In the genomic region with DNA sequence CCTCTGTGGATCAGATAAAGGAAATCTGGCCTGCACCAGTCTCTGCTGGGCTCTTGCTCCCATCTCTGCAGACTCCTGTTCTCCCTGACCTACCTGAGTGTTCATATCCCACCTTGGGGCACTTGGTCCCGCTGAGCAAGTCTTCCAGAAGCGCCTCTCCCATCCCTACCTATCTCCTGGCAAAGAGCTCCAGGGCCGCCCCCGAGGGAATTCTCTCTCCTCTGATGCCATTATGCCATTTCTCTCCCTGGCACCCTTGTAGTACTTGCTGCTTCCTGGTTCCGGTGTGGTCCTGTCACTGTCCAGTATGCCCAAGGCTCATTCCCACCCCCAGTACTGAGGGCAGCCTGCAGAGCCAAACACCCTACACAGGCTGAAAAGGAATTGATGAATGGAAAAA, we compare ENCODE assay signal across 1 cellular context.
TF ChIP-seq lines count a peak whose summit lies in the region.

No MANE protein-coding gene starts in this region.

TF ChIP-seq in GM23338, 12 proteins besides CTCF, POLR2A, EP300 and RAD21 (continued from another document):
- TF ChIP-seq, protein P1, sequence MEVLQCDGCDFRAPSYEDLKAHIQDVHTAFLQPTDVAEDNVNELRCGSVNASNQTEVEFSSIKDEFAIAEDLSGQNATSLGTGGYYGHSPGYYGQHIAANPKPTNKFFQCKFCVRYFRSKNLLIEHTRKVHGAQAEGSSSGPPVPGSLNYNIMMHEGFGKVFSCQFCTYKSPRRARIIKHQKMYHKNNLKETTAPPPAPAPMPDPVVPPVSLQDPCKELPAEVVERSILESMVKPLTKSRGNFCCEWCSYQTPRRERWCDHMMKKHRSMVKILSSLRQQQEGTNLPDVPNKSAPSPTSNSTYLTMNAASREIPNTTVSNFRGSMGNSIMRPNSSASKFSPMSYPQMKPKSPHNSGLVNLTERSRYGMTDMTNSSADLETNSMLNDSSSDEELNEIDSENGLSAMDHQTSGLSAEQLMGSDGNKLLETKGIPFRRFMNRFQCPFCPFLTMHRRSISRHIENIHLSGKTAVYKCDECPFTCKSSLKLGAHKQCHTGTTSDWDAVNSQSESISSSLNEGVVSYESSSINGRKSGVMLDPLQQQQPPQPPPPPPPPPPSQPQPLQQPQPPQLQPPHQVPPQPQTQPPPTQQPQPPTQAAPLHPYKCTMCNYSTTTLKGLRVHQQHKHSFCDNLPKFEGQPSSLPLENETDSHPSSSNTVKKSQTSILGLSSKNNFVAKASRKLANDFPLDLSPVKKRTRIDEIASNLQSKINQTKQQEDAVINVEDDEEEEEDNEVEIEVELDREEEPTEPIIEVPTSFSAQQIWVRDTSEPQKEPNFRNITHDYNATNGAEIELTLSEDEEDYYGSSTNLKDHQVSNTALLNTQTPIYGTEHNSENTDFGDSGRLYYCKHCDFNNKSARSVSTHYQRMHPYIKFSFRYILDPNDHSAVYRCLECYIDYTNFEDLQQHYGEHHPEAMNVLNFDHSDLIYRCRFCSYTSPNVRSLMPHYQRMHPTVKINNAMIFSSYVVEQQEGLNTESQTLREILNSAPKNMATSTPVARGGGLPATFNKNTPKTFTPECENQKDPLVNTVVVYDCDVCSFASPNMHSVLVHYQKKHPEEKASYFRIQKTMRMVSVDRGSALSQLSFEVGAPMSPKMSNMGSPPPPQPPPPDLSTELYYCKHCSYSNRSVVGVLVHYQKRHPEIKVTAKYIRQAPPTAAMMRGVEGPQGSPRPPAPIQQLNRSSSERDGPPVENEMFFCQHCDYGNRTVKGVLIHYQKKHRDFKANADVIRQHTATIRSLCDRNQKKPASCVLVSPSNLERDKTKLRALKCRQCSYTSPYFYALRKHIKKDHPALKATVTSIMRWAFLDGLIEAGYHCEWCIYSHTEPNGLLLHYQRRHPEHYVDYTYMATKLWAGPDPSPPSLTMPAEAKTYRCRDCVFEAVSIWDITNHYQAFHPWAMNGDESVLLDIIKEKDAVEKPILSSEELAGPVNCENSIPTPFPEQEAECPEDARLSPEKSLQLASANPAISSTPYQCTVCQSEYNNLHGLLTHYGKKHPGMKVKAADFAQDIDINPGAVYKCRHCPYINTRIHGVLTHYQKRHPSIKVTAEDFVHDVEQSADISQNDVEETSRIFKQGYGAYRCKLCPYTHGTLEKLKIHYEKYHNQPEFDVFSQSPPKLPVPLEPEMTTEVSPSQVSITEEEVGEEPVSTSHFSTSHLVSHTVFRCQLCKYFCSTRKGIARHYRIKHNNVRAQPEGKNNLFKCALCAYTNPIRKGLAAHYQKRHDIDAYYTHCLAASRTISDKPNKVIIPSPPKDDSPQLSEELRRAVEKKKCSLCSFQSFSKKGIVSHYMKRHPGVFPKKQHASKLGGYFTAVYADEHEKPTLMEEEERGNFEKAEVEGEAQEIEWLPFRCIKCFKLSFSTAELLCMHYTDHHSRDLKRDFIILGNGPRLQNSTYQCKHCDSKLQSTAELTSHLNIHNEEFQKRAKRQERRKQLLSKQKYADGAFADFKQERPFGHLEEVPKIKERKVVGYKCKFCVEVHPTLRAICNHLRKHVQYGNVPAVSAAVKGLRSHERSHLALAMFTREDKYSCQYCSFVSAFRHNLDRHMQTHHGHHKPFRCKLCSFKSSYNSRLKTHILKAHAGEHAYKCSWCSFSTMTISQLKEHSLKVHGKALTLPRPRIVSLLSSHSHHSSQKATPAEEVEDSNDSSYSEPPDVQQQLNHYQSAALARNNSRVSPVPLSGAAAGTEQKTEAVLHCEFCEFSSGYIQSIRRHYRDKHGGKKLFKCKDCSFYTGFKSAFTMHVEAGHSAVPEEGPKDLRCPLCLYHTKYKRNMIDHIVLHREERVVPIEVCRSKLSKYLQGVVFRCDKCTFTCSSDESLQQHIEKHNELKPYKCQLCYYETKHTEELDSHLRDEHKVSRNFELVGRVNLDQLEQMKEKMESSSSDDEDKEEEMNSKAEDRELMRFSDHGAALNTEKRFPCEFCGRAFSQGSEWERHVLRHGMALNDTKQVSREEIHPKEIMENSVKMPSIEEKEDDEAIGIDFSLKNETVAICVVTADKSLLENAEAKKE (CRISPR knock-in tag; IDR thresholded peaks at IDR 0.05), result no peak
TF ChIP-seq in GM23338: peak in this region for 0.
